ENCODE assay signal across 24 cellular contexts in genomic region chr18:35728676-35729075, GRCh38.
DNase-seq lines count a peak whose midpoint lies in the region; FAIRE-seq and TF ChIP-seq lines count a peak whose summit lies in the region.
"Had no signal": no experiment of that assay in that cellular context is flagged by ENCODE, and none has a peak within 500 bp of the region (broad histone marks: within the 10 kb centered on the region; RNA-seq: fewer than 3 reads in every experiment).

No MANE protein-coding gene starts in this region.

- FAIRE-seq in astrocyte (lab: Jason Lieb, UNC): no peak
- FAIRE-seq: GM12891 had no signal

- no peak overlapping the region for H3K4me3 Mint-ChIP-seq in astrocyte (ENCODE audit: unreplicated experiment)
- H3K4me3 Mint-ChIP-seq: B cell; CD8-positive, alpha-beta T cell had no signal

- no peak overlapping the region for H3K4me2 ChIP-seq in astrocyte (ENCODE audit: low read length)
- H3K4me2 ChIP-seq: SK-N-SH had no signal

- no peaks in the 10 kb centered on the region for H3K27me3 ChIP-seq in astrocyte (ENCODE audit: insufficient read depth, low read length)

- peaks cover 17% of the 10 kb centered on the region for H3K4me1 Mint-ChIP-seq in astrocyte (ENCODE audit: low read depth, unreplicated experiment)
- H3K4me1 Mint-ChIP-seq: B cell had no signal

- no peaks in the 10 kb centered on the region for H4K20me1 ChIP-seq in astrocyte (ENCODE audit: insufficient read depth, low read length)

- no peak overlapping the region for H3K27ac Mint-ChIP-seq in astrocyte (ENCODE audit: unreplicated experiment)
- H3K27ac Mint-ChIP-seq: B cell; CD8-positive, alpha-beta T cell had no signal

- no peaks in the 10 kb centered on the region for H3K36me3 Mint-ChIP-seq in astrocyte (ENCODE audit: low read depth, unreplicated experiment)
- H3K36me3 Mint-ChIP-seq: CD8-positive, alpha-beta T cell had no signal

- H3K4me3 ChIP-seq in astrocyte (ENCODE audit: insufficient read depth, low read depth, low read length) (no peak overlapping the region), fibroblast of pulmonary artery (replicated peaks; ENCODE audit: low read depth, low read length) (no peak overlapping the region)

- DNase-seq in OCI-M1 (lab: John Stamatoyannopoulos, UW): peak; percentile 12
- DNase-seq in astrocyte (ENCODE audit: low read depth): peak; percentile 41
- peak; percentile 18 for DNase-seq in fibroblast of pulmonary artery (ENCODE audit: low read depth)
- peak; percentile 22 for DNase-seq in myocyte (ENCODE audit: low read depth)
- no peak for DNase-seq in NCI-H2171 treated with DMSO at 0.1 percent for 48 hours (lab: John Stamatoyannopoulos, UW)
- no peak for DNase-seq in D341Med (ENCODE audit: low spot score)
- no peak for DNase-seq in EL
- DNase-seq: Caco-2; CD8-positive, alpha-beta T cell; DMS 273 treated with DMSO at 0.1 percent for 48 hours; DMS79; GF-D8; KBM-7; MM.1S; NCI-H2029; NCI-H226; NCI-H510A; NCI-H69; SK-N-SH; SW 1271 had no signal

- H3K9me3 ChIP-seq in astrocyte (ENCODE audit: insufficient read depth, low read depth, low read length): no peaks in the 10 kb centered on the region
- H3K9me3 ChIP-seq: Caco-2, SK-N-SH had no signal

- peaks cover 4% of the 10 kb centered on the region for H3K9me3 Mint-ChIP-seq in astrocyte (ENCODE audit: unreplicated experiment)

- no peaks in the 10 kb centered on the region for H3K4me1 ChIP-seq in astrocyte (ENCODE audit: insufficient read depth, low read length)
- H3K4me1 ChIP-seq: Caco-2 had no signal

- no peak overlapping the region for H2AFZ ChIP-seq in astrocyte (ENCODE audit: low read depth, low read length)

- TF ChIP-seq CTCF in astrocyte (IDR thresholded peaks at IDR 0.05; ENCODE audit: insufficient read depth, low read depth, low read length) (no peak), fibroblast of pulmonary artery (IDR thresholded peaks at IDR 0.05; ENCODE audit: low read length, missing control alignments) (no peak)

- H3K27me3 Mint-ChIP-seq in astrocyte (ENCODE audit: low read depth, unreplicated experiment): no peaks in the 10 kb centered on the region

- H3K36me3 ChIP-seq in astrocyte (ENCODE audit: insufficient read depth, low read length): no peaks in the 10 kb centered on the region

- no peaks in the 10 kb centered on the region for H3K79me2 ChIP-seq in astrocyte (ENCODE audit: insufficient read depth, low read length)

- no peak overlapping the region for H3K9ac ChIP-seq in astrocyte (ENCODE audit: low read length)
- H3K9ac ChIP-seq: SK-N-SH had no signal

- no peak overlapping the region for H3K27ac ChIP-seq in astrocyte (ENCODE audit: low read depth, low read length)
- H3K27ac ChIP-seq: C4-2B, HL-60 had no signal

Comparison
In these comparisons a context has a peak if more than half of its experiments do, and no peak if none do; other contexts are left out.
1. DNase-seq: peak in OCI-M1 (single experiment), astrocyte (single experiment), fibroblast of pulmonary artery (single experiment) and myocyte (single experiment); none in NCI-H2171 treated with DMSO at 0.1 percent for 48 hours (single experiment), D341Med (single experiment) and EL (single experiment).